ENCODE assay signal across 12 cellular contexts in genomic region chr3:123096701-123097100, GRCh38. TPM values are rescaled to one million over a fixed set of nuclear protein-coding genes. Genes with fewer than 3 reads are reported as not detected.
DNase-seq lines count a peak whose midpoint lies in the region; ATAC-seq and TF ChIP-seq lines count a peak whose summit lies in the region.
"Had no signal": no experiment of that assay in that cellular context is flagged by ENCODE, and none has a peak within 500 bp of the region (broad histone marks: within the 10 kb centered on the region; RNA-seq: fewer than 3 reads in every experiment).

No MANE protein-coding gene starts in this region.

- BruUV-seq in Calu3 (replicated peaks; lab: Mats Ljungman, UMichigan): no TSS peak

- no peaks in the 10 kb centered on the region for H3K4me1 Mint-ChIP-seq in Calu3 (ENCODE audit: low read depth, unreplicated experiment)

- ATAC-seq in GM21737 (IDR thresholded peaks at IDR 0.05; ENCODE audit: unreplicated experiment): no peak
- no peak for ATAC-seq in HG03108 (IDR thresholded peaks at IDR 0.05; ENCODE audit: unreplicated experiment)
- ATAC-seq: GM12878 had no signal

- H3K36me3 Mint-ChIP-seq in Calu3 (ENCODE audit: insufficient read depth, unreplicated experiment): peaks cover 16% of the 10 kb centered on the region

- no peak overlapping the region for H3K4me3 ChIP-seq in foreskin fibroblast (ENCODE audit: low read depth in 1 of 2, low read length in 2 of 2)
- H3K4me3 ChIP-seq: GM12878 had no signal

- CTCF ChIA-PET in Calu3 (lab: Charles Lee): no interaction called here

- no peaks in the 10 kb centered on the region for H3K27me3 Mint-ChIP-seq in Calu3 (ENCODE audit: unreplicated experiment)
- H3K27me3 Mint-ChIP-seq: activated naive CD8-positive, alpha-beta T cell treated with anti-CD3 and anti-CD28 coated beads, Interleukin-2, amount 10 ng/mL, durations not matched to agents 7 days and 5 days had no signal

- intact Hi-C loops in Calu3 (cut with micrococcal nuclease; ENCODE audit: unreplicated experiment): no loop called here

- no peak overlapping the region for H3K27ac Mint-ChIP-seq in Calu3 (ENCODE audit: unreplicated experiment)
- H3K27ac Mint-ChIP-seq: activated naive CD8-positive, alpha-beta T cell treated with anti-CD3 and anti-CD28 coated beads, Interleukin-2, amount 10 ng/mL, durations not matched to agents 7 days and 5 days had no signal

- DNase-seq in AG09319 (ENCODE audit: extremely low read depth, low read depth) (peak; percentile 50), NCI-H82 treated with DMSO at 0.1 percent for 48 hours (lab: John Stamatoyannopoulos, UW; ENCODE audit: unreplicated experiment) (peak; percentile 85), foreskin fibroblast (peak; percentile 49 to 75), nucleus accumbens (lab: John Stamatoyannopoulos, UW) (peak in 52 of 56 donors; percentile 15 to 83 (median 49)), Calu3 (no peak), NCI-H1105 (lab: John Stamatoyannopoulos, UW) (no peak)
- DNase-seq: activated naive CD8-positive, alpha-beta T cell treated with anti-CD3 and anti-CD28 coated beads, Interleukin-2, amount 10 ng/mL, durations not matched to agents 7 days and 5 days; Karpas-422 had no signal

- TF ChIP-seq CTCF in AG09319 (IDR thresholded peaks at IDR 0.05; ENCODE audit: low read depth, low read length) (no peak), foreskin fibroblast (IDR thresholded peaks at IDR 0.05; ENCODE audit: low read depth, low read length) (no peak), Calu3 (IDR thresholded peaks at IDR 0.05; ENCODE audit: unreplicated experiment) (no peak)

- no peak overlapping the region for H3K4me3 Mint-ChIP-seq in Calu3 (ENCODE audit: low read depth, unreplicated experiment)
- H3K4me3 Mint-ChIP-seq: activated naive CD8-positive, alpha-beta T cell treated with anti-CD3 and anti-CD28 coated beads, Interleukin-2, amount 10 ng/mL, durations not matched to agents 7 days and 5 days; CD14-positive monocyte had no signal

- H3K9me3 Mint-ChIP-seq in Calu3 (ENCODE audit: low read depth, unreplicated experiment): no peaks in the 10 kb centered on the region
- H3K9me3 Mint-ChIP-seq: activated naive CD8-positive, alpha-beta T cell treated with anti-CD3 and anti-CD28 coated beads, Interleukin-2, amount 10 ng/mL, durations not matched to agents 7 days and 5 days had no signal

RNA-seq across cellular contexts. Expression of gene PDIA5, which starts 29.9 kb away (rescaled TPM):
- 31.5 and 31.6 TPM in 2 replicates for total RNA-seq in Calu3 (2022)

Comparison
In these comparisons a context has a peak if more than half of its experiments do, and no peak if none do; other contexts are left out.
1. DNase-seq: peak in AG09319 (single experiment), NCI-H82 treated with DMSO at 0.1 percent for 48 hours (single experiment), foreskin fibroblast (2 of 2) and nucleus accumbens (52 of 56); none in Calu3 (single experiment) and NCI-H1105 (single experiment).